8 cellular contexts compared by ENCODE assay signal in genomic region chr11:64447717-64448598, GRCh38.
DNase-seq lines count a peak whose midpoint lies in the region; ATAC-seq, FAIRE-seq and TF ChIP-seq lines count a peak whose summit lies in the region.

No MANE protein-coding gene starts in this region.

- H3K9me3 ChIP-seq in PC-9 (ENCODE audit: insufficient read depth, low read depth) (no peaks in the 10 kb centered on the region), pancreas (no peaks in the 10 kb centered on the region)

- TF ChIP-seq CTCF in GM13977 (IDR thresholded peaks at IDR 0.05; ENCODE audit: extremely low read depth, insufficient read depth, missing control alignments) = no peak
- no peak for TF ChIP-seq CTCF in PC-9 (conservative IDR thresholded peaks at IDR 0.05)
- no peak for TF ChIP-seq CTCF in fibroblast of villous mesenchyme (IDR thresholded peaks at IDR 0.05; ENCODE audit: insufficient read depth, low read depth, low read length)
- no peak for TF ChIP-seq CTCF in pancreas (IDR thresholded peaks at IDR 0.05)

- H3K27me3 ChIP-seq in ACC112 (ENCODE audit: insufficient read depth, low read length) (peaks cover 17% of the 10 kb centered on the region; the same call in 1 of the 2 replicates), PC-9 (ENCODE audit: insufficient read depth, low read depth) (peaks cover 20% of the 10 kb centered on the region), pancreas (no peaks in the 10 kb centered on the region)

- H3F3A ChIP-seq in PC-9 (ENCODE audit: insufficient read depth, low read depth) = peaks cover 12% of the 10 kb centered on the region; the same call in 1 of the 2 replicates

- 7 to 8% methylated on average over 18 of the region's 18 CpGs for WGBS in pancreas, 2 donors

- ATAC-seq in pancreas = peak; percentile 74 to 84 (median 80)
- no peak for ATAC-seq in HG02852 (IDR thresholded peaks at IDR 0.05; ENCODE audit: unreplicated experiment)
- no peak for ATAC-seq in GM18520 (IDR thresholded peaks at IDR 0.05; ENCODE audit: unreplicated experiment)

- H3K4me2 ChIP-seq in PC-9 = peak overlapping the region; percentile 76

- BruUV-seq in PC-9 (replicated peaks; lab: Mats Ljungman, UMichigan) = no TSS peak

- H3K4me3 ChIP-seq in ACC112 (ENCODE audit: low read depth, low read length) = peak overlapping the region; percentile 68
- H3K4me3 ChIP-seq in PC-9 = no peak overlapping the region; the same call in 1 of the 2 replicates
- peak overlapping the region; percentile 21 for H3K4me3 ChIP-seq in fibroblast of villous mesenchyme (ENCODE audit: low read depth, low read length)
- H3K4me3 ChIP-seq in pancreas = peak overlapping the region in 3 of 4 donors; percentile 15 to 43 (median 43)

- H3K36me3 ChIP-seq in ACC112 (ENCODE audit: insufficient read depth, low read length) (no peaks in the 10 kb centered on the region), PC-9 (ENCODE audit: low read depth) (no peaks in the 10 kb centered on the region), pancreas (no peaks in the 10 kb centered on the region)

- FAIRE-seq in pancreas (lab: Jason Lieb, UNC) = no peak

- no peaks in the 10 kb centered on the region for H4K20me1 ChIP-seq in PC-9 (ENCODE audit: insufficient read depth)

- H3K79me2 ChIP-seq in ACC112 (ENCODE audit: control insufficient read depth, insufficient read depth, low read length, unreplicated experiment) (no peaks in the 10 kb centered on the region), PC-9 (ENCODE audit: low read depth) (no peaks in the 10 kb centered on the region)

- H3K9me2 ChIP-seq in PC-9 (ENCODE audit: insufficient read depth) = no peaks in the 10 kb centered on the region

- DNase-seq in GM13977 (ENCODE audit: low spot score) (peak; percentile 45), PC-9 (no peak), fibroblast of villous mesenchyme (ENCODE audit: low read depth) (peak; percentile 30), pancreas (peak; percentile 73 to 88 (median 80)), epidermal melanocyte (ENCODE audit: insufficient read length, low spot score) (no peak)

- POLR2A ChIA-PET in PC-9 (lab: Charles Lee; ENCODE audit: unreplicated experiment) = interaction anchor here (0.7 kb wide), 1 partner anchor 90 kb away, joined by 5 read pairs; no protein-coding TSS in a partner anchor

- peak overlapping the region; percentile 9 for H2AFZ ChIP-seq in ACC112 (ENCODE audit: low read length, unreplicated experiment)
- H2AFZ ChIP-seq in PC-9 = no peak overlapping the region; the same call in 1 of the 2 replicates

- H3K4me1 ChIP-seq in ACC112 (ENCODE audit: control insufficient read depth, insufficient read depth, low read length, unreplicated experiment) = peaks cover 10% of the 10 kb centered on the region
- H3K4me1 ChIP-seq in PC-9 (replicated peaks; ENCODE audit: insufficient read depth) = peaks cover 16% of the 10 kb centered on the region
- H3K4me1 ChIP-seq in pancreas = peaks cover 3 to 17% (median 5%) of the 10 kb centered on the region in 3 donors

- intact Hi-C loops in PC-9 (cut with micrococcal nuclease; ENCODE audit: unreplicated experiment) (loop anchor here (2.0 kb wide), 3 partner anchors 89 to 205 kb away; partner anchors contain the start of gene RPS6KA4), pancreas (cut with DNase I) (no loop called here)

- in situ Hi-C loops in GM13977 (cut with MboI; ENCODE audit: low pct_unique_long_range_greater_than_20kb, low sequenced_read_pairs, unreplicated experiment) = no loop called here

- CTCF ChIA-PET in PC-9 (lab: Charles Lee) = interaction anchor here (0.7 to 2.0 kb wide), 8 partner anchors 9 to 241 kb away, joined by 3 to 10 read pairs (median 7); partner anchors contain the start of genes PRDX5 and TRMT112

- H3K27ac ChIP-seq in ACC112 (ENCODE audit: low read depth, low read length) (no peak overlapping the region), PC-9 (no peak overlapping the region), pancreas (peak overlapping the region; percentile 4 to 93 (median 82))

Comparison
In these comparisons a context has a peak if more than half of its experiments do, and no peak if none do; other contexts are left out.
1. H3K27ac ChIP-seq: peak in pancreas (4 of 4); none in ACC112 (single experiment) and PC-9 (single experiment).
2. DNase-seq: peak in GM13977 (single experiment), fibroblast of villous mesenchyme (single experiment) and pancreas (6 of 6); none in PC-9 (0 of 2) and epidermal melanocyte (single experiment).
3. ATAC-seq: peak in pancreas (4 of 4); none in HG02852 (single experiment) and GM18520 (single experiment).